Comparison of ENCODE assay signal across 1 cellular context in the genomic region with DNA sequence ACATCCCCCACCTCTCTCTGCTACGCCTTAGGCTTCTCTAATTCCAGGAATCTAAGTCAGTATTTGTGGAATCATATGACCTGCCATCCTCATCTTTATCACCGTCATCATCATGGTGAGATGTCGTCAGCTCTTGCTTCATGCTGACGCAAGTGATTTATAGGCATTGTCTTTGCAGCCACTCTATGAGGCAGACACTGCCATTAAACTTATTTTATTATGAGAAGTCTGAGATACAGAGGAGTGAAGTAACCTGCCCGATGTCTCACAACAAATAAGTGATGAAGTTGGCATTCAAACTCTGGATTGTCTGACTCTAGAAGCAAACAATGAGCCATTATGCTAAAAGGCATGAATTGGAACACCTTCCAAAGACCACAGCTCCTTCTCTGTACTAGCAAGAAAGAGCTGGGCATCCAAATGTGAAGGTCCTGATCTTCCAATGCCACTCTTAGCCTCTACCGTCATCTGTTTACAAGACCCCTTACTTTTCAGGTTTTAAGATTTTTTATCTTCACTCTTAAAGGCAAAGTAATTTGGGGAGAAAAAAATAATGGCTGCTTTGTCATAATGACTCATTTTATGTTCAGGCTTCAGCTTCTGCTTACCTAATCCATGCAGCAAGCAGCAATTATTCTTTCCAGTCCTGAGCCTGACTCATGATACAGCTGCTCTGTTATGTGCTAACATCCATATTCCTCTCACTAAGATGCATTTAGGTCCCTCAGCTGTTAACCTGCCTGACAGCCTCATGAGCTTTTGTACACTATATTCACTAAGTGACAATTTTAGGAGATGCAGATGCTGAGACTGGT.
TF ChIP-seq lines count a peak whose summit lies in the region.

No MANE protein-coding gene starts in this region.

TF ChIP-seq in A549, 52 proteins besides CTCF, POLR2A, EP300 and RAD21 (continued from another document):
- TF ChIP-seq, protein P1, sequence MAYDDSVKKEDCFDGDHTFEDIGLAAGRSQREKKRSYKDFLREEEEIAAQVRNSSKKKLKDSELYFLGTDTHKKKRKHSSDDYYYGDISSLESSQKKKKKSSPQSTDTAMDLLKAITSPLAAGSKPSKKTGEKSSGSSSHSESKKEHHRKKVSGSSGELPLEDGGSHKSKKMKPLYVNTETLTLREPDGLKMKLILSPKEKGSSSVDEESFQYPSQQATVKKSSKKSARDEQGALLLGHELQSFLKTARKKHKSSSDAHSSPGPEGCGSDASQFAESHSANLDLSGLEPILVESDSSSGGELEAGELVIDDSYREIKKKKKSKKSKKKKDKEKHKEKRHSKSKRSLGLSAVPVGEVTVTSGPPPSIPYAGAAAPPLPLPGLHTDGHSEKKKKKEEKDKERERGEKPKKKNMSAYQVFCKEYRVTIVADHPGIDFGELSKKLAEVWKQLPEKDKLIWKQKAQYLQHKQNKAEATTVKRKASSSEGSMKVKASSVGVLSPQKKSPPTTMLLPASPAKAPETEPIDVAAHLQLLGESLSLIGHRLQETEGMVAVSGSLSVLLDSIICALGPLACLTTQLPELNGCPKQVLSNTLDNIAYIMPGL (CRISPR knock-in tag; IDR thresholded peaks at IDR 0.05; ENCODE audit: borderline replicate concordance) = no peak; the same call in 1 of the 2 replicates
- TF ChIP-seq TFCP2L1 (CRISPR knock-in tag; IDR thresholded peaks at IDR 0.05) = no peak
- peak; percentile 66 for TF ChIP-seq NFE2L2 (conservative IDR thresholded peaks at IDR 0.05; ENCODE audit: low read length)
- TF ChIP-seq KDM1A (IDR thresholded peaks at IDR 0.05; ENCODE audit: low read depth) = no peak
- TF ChIP-seq BHLHE40 (IDR thresholded peaks at IDR 0.05; ENCODE audit: low read depth, low read length) = no peak
- no peak for TF ChIP-seq NPAS2 (CRISPR knock-in tag; IDR thresholded peaks at IDR 0.05; ENCODE audit: borderline replicate concordance)
- TF ChIP-seq TP53 (CRISPR knock-in tag; IDR thresholded peaks at IDR 0.05) = peak; percentile 90; the same call in 1 of the 2 replicates
- TF ChIP-seq, protein P2, sequence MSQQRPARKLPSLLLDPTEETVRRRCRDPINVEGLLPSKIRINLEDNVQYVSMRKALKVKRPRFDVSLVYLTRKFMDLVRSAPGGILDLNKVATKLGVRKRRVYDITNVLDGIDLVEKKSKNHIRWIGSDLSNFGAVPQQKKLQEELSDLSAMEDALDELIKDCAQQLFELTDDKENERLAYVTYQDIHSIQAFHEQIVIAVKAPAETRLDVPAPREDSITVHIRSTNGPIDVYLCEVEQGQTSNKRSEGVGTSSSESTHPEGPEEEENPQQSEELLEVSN (IDR thresholded peaks at IDR 0.05; ENCODE audit: borderline replicate concordance, low read depth) = 0 out of 2 replicates have a peak, but pooled peaks have one; percentile 32
- TF ChIP-seq, protein P3, sequence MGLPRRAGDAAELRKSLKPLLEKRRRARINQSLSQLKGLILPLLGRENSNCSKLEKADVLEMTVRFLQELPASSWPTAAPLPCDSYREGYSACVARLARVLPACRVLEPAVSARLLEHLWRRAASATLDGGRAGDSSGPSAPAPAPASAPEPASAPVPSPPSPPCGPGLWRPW (IDR thresholded peaks at IDR 0.05) = peak; percentile 89
- no peak for TF ChIP-seq POLR2AphosphoS2 (conservative IDR thresholded peaks at IDR 0.05; ENCODE audit: low read length)
- TF ChIP-seq HOXB13 (CRISPR knock-in tag; IDR thresholded peaks at IDR 0.05; ENCODE audit: low read depth) = peak; percentile 99
- no peak for TF ChIP-seq RCOR1 (IDR thresholded peaks at IDR 0.05; ENCODE audit: low read depth, low read length)
- no peak for TF ChIP-seq SREBF2 (IDR thresholded peaks at IDR 0.05)
- peak; percentile 97 for TF ChIP-seq JUNB (IDR thresholded peaks at IDR 0.05)
- peak; percentile 99 for TF ChIP-seq HOXB5 (CRISPR knock-in tag; IDR thresholded peaks at IDR 0.05)
- peak; percentile 87 for TF ChIP-seq FOSL2 (IDR thresholded peaks at IDR 0.05)
- TF ChIP-seq FOSL2 (CRISPR knock-in tag; IDR thresholded peaks at IDR 0.05) = peak; percentile 97
- TF ChIP-seq HEYL (CRISPR knock-in tag; IDR thresholded peaks at IDR 0.05) = peak; percentile 98
- TF ChIP-seq RFX5 (IDR thresholded peaks at IDR 0.05) = peak; percentile 51; the same call in 1 of the 2 replicates
- no peak for TF ChIP-seq ZNF302 (CRISPR knock-in tag; IDR thresholded peaks at IDR 0.05)
- peak; percentile 96; the same call in 1 of the 2 replicates for TF ChIP-seq HOXA7 (CRISPR knock-in tag; IDR thresholded peaks at IDR 0.05)
- TF ChIP-seq, protein P4, sequence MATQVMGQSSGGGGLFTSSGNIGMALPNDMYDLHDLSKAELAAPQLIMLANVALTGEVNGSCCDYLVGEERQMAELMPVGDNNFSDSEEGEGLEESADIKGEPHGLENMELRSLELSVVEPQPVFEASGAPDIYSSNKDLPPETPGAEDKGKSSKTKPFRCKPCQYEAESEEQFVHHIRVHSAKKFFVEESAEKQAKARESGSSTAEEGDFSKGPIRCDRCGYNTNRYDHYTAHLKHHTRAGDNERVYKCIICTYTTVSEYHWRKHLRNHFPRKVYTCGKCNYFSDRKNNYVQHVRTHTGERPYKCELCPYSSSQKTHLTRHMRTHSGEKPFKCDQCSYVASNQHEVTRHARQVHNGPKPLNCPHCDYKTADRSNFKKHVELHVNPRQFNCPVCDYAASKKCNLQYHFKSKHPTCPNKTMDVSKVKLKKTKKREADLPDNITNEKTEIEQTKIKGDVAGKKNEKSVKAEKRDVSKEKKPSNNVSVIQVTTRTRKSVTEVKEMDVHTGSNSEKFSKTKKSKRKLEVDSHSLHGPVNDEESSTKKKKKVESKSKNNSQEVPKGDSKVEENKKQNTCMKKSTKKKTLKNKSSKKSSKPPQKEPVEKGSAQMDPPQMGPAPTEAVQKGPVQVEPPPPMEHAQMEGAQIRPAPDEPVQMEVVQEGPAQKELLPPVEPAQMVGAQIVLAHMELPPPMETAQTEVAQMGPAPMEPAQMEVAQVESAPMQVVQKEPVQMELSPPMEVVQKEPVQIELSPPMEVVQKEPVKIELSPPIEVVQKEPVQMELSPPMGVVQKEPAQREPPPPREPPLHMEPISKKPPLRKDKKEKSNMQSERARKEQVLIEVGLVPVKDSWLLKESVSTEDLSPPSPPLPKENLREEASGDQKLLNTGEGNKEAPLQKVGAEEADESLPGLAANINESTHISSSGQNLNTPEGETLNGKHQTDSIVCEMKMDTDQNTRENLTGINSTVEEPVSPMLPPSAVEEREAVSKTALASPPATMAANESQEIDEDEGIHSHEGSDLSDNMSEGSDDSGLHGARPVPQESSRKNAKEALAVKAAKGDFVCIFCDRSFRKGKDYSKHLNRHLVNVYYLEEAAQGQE (IDR thresholded peaks at IDR 0.05) = no peak
